In genomic region chr2:194907569-194907968, GRCh38 we compare ENCODE assay signal across 5 cellular contexts.
"Had no signal": no experiment of that assay in that cellular context is flagged by ENCODE, and none has a peak within 500 bp of the region (broad histone marks: within the 10 kb centered on the region; RNA-seq: fewer than 3 reads in every experiment).

No MANE protein-coding gene starts in this region.

- H3K4me2 ChIP-seq: GM23338 had no signal

- ATAC-seq: GM23338, K562 had no signal

- H3K4me3 ChIP-seq: GM23338, K562 had no signal

- H2AFZ ChIP-seq: GM23338 had no signal

- DNase-seq: H9, HCEC 1CT, IMR-90 had no signal
